In genomic region chr2:47769318-47769717, GRCh38 we compare ENCODE assay signal across 19 cellular contexts. TPM values are rescaled to one million over a fixed set of nuclear protein-coding genes. Genes with fewer than 3 reads are reported as not detected.
DNase-seq lines count a peak whose midpoint lies in the region; ATAC-seq and TF ChIP-seq lines count a peak whose summit lies in the region.
"Had no signal": no experiment of that assay in that cellular context is flagged by ENCODE, and none has a peak within 500 bp of the region (broad histone marks: within the 10 kb centered on the region; RNA-seq: fewer than 3 reads in every experiment).

No MANE protein-coding gene starts in this region.

- H3K27ac ChIP-seq in BLaER1: peak overlapping the region; percentile 19; the same call in 1 of the 2 replicates
- no peak overlapping the region for H3K27ac ChIP-seq in IMR-90 (ENCODE audit: insufficient read depth, low read length)
- H3K27ac ChIP-seq in mesenchymal stem cell (ENCODE audit: low read length, poor library complexity, severe bottlenecking): no peak overlapping the region
- H3K27ac ChIP-seq in spleen: no peak overlapping the region
- H3K27ac ChIP-seq: A549 had no signal

- no peak overlapping the region for H3K56ac ChIP-seq in IMR-90 (ENCODE audit: extremely low read depth, insufficient read depth, low read length)

- no peak overlapping the region for H2BK5ac ChIP-seq in IMR-90 (ENCODE audit: low read depth, low read length, poor library complexity, severe bottlenecking)
- H2BK5ac ChIP-seq in mesenchymal stem cell (ENCODE audit: low read depth, low read length, poor library complexity, severe bottlenecking): no peak overlapping the region

- H2AFZ ChIP-seq in IMR-90 (replicated peaks; ENCODE audit: low read length, poor library complexity) (no peak overlapping the region), mesenchymal stem cell (ENCODE audit: low read depth, low read length) (no peak overlapping the region)
- H2AFZ ChIP-seq: GM23338 had no signal

- H3K4me1 ChIP-seq in BLaER1 (peaks cover 82% of the 10 kb centered on the region), IMR-90 (ENCODE audit: control insufficient read depth, insufficient read depth, low read length) (peaks cover 2% of the 10 kb centered on the region; the same call in 1 of the 2 replicates), mesenchymal stem cell (ENCODE audit: control insufficient read depth, insufficient read depth, low read depth, low read length) (peaks cover 2% of the 10 kb centered on the region), spleen (peaks cover 0 to 9% (median 7%) of the 10 kb centered on the region in 6 donors)
- H3K4me1 ChIP-seq: A549, BE2C had no signal

- BruUV-seq in IMR-90 (replicated peaks; lab: Mats Ljungman, UMichigan): no TSS peak

- H4K5ac ChIP-seq in IMR-90 (ENCODE audit: low read depth, low read length): no peak overlapping the region

- H3K9ac ChIP-seq in BLaER1 (no peak overlapping the region), IMR-90 (ENCODE audit: low read depth, low read length) (no peak overlapping the region), mesenchymal stem cell (ENCODE audit: low read length) (no peak overlapping the region)

- CTCF ChIA-PET in IMR-90 (lab: Yijun Ruan, JAX): interaction anchor here (4.9 kb wide), 1 partner anchor 332 kb away, joined by 39 read pairs; no protein-coding TSS in a partner anchor

- H3K9me3 ChIP-seq in BLaER1: no peaks in the 10 kb centered on the region
- peaks cover 6% of the 10 kb centered on the region for H3K9me3 ChIP-seq in IMR-90 (ENCODE audit: control insufficient read depth, insufficient read depth, low read length)
- peaks cover 19% of the 10 kb centered on the region for H3K9me3 ChIP-seq in mesenchymal stem cell (ENCODE audit: control insufficient read depth, low read length)
- no peaks in the 10 kb centered on the region for H3K9me3 ChIP-seq in spleen
- H3K9me3 ChIP-seq: BE2C had no signal

- no peak overlapping the region for H2AK9ac ChIP-seq in IMR-90 (replicated peaks; ENCODE audit: low read depth, low read length, poor library complexity)

- H3K23ac ChIP-seq in IMR-90 (ENCODE audit: low read depth, low read length) (no peak overlapping the region), mesenchymal stem cell (ENCODE audit: low read length in 2 of 2) (no peak overlapping the region)

- H2BK20ac ChIP-seq in IMR-90 (ENCODE audit: low read depth, low read length): no peak overlapping the region

- H4K8ac ChIP-seq in IMR-90 (ENCODE audit: low read depth in 2 of 2, low read length in 2 of 2) (no peak overlapping the region), mesenchymal stem cell (ENCODE audit: low read length) (no peak overlapping the region)

- H3K14ac ChIP-seq in IMR-90 (replicated peaks; ENCODE audit: low read depth, low read length): no peak overlapping the region
- no peak overlapping the region for H3K14ac ChIP-seq in mesenchymal stem cell (ENCODE audit: low read length in 2 of 2)

- intact Hi-C loops in IMR-90 (cut with micrococcal nuclease) (loop anchor here (5.0 kb wide), 1 partner anchor 338 kb away; no protein-coding TSS in a partner anchor), spleen (cut with DNase I; ENCODE audit: low total_unique reads) (loop anchor here (5.0 kb wide), 2 partner anchors 332 to 432 kb away; no protein-coding TSS in a partner anchor)

- H2BK120ac ChIP-seq in IMR-90 (ENCODE audit: low read depth, low read length) (no peak overlapping the region), mesenchymal stem cell (ENCODE audit: low read depth, low read length) (no peak overlapping the region)

- H3K79me1 ChIP-seq in IMR-90 (ENCODE audit: low read depth in 1 of 2, low read length in 2 of 2) (no peaks in the 10 kb centered on the region), mesenchymal stem cell (replicated peaks; ENCODE audit: low read length, poor library complexity, severe bottlenecking) (no peaks in the 10 kb centered on the region)

- H2AK5ac ChIP-seq in IMR-90 (ENCODE audit: low read depth, low read length) (no peak overlapping the region), mesenchymal stem cell (ENCODE audit: low read length, severe bottlenecking) (no peak overlapping the region)

- in situ Hi-C loops in IMR-90 (cut with MboI; ENCODE audit: low sequenced_read_pairs): loop anchor here (5.0 kb wide), 2 partner anchors 332 to 432 kb away; no protein-coding TSS in a partner anchor

- H2BK12ac ChIP-seq in mesenchymal stem cell (ENCODE audit: low read length in 2 of 2): no peak overlapping the region

- H3K18ac ChIP-seq in IMR-90 (ENCODE audit: low read depth, low read length) (no peak overlapping the region), mesenchymal stem cell (ENCODE audit: low read depth in 1 of 2, low read length in 2 of 2) (no peak overlapping the region)

- H3K36me3 ChIP-seq in BLaER1 (peaks cover 87% of the 10 kb centered on the region), IMR-90 (ENCODE audit: control insufficient read depth, insufficient read depth, low read length) (no peaks in the 10 kb centered on the region), mesenchymal stem cell (ENCODE audit: control insufficient read depth in 1 of 2, insufficient read depth in 2 of 2, low read depth in 1 of 2, low read length in 2 of 2) (no peaks in the 10 kb centered on the region), spleen (no peaks in the 10 kb centered on the region)
- H3K36me3 ChIP-seq: BE2C had no signal

- no peak overlapping the region for H3K4me2 ChIP-seq in BLaER1
- H3K4me2 ChIP-seq in IMR-90 (ENCODE audit: low read depth, low read length): no peak overlapping the region
- H3K4me2 ChIP-seq in mesenchymal stem cell (ENCODE audit: low read length, poor library complexity, severe bottlenecking): no peak overlapping the region
- H3K4me2 ChIP-seq: A549, GM23338 had no signal

- H4K91ac ChIP-seq in IMR-90 (ENCODE audit: insufficient read depth, low read depth, low read length) (no peak overlapping the region), mesenchymal stem cell (ENCODE audit: low read length) (no peak overlapping the region)

- no peaks in the 10 kb centered on the region for H3K27me3 ChIP-seq in BLaER1
- 0 out of 2 replicates have a peak, but pooled peaks cover 2% of the 10 kb centered on the region for H3K27me3 ChIP-seq in IMR-90 (ENCODE audit: control insufficient read depth, insufficient read depth, low read length)
- H3K27me3 ChIP-seq in mesenchymal stem cell (ENCODE audit: control insufficient read depth in 1 of 2, insufficient read depth in 1 of 2, low read length in 2 of 2): peaks cover 0 to 4% of the 10 kb centered on the region in 2 experiments
- H3K27me3 ChIP-seq in spleen (replicated peaks in 1 of 7): peaks cover 0 to 2% (median 0%) of the 10 kb centered on the region in 7 donors
- H3K27me3 ChIP-seq: BE2C had no signal

- H3K4me3 ChIP-seq in BLaER1 (no peak overlapping the region), IMR-90 (ENCODE audit: insufficient read depth, low read depth, low read length) (no peak overlapping the region), mesenchymal stem cell (ENCODE audit: insufficient read depth in 1 of 2, low read depth in 1 of 2, low read length in 2 of 2) (no peak overlapping the region), spleen (no peak overlapping the region)
- H3K4me3 ChIP-seq: A549, GM23338 had no signal

- H4K20me1 ChIP-seq in BLaER1 (peaks cover 63% of the 10 kb centered on the region), IMR-90 (ENCODE audit: insufficient read depth, low read length) (no peaks in the 10 kb centered on the region)

- no peak for TF ChIP-seq POLR2A in IMR-90 (IDR thresholded peaks at IDR 0.05; ENCODE audit: low read depth, low read length)
- TF ChIP-seq POLR2A in spleen (IDR thresholded peaks at IDR 0.05): no peak

- TF ChIP-seq CTCF in IMR-90 (conservative IDR thresholded peaks at IDR 0.05; ENCODE audit: low read depth, low read length): no peak
- TF ChIP-seq CTCF in spleen (IDR thresholded peaks at IDR 0.05 in 8 of 11, conservative IDR thresholded peaks at IDR 0.05 in 3 of 11): no peak

- DNase-seq in IMR-90: no peak
- no peak for DNase-seq in mesenchymal stem cell
- no peak for DNase-seq in spleen
- DNase-seq: 8988T; ACHN; AML-193; BE2C; C1 segment of cervical spinal cord; Calu3; CD4-positive, alpha-beta memory T cell; COR-L47; DMS53; DND-41; HCEC 1CT had no signal

- ATAC-seq in IMR-90 (ENCODE audit: low read depth) (no peak), HG03520 (IDR thresholded peaks at IDR 0.05; ENCODE audit: unreplicated experiment) (no peak), GM19463 (IDR thresholded peaks at IDR 0.05; ENCODE audit: unreplicated experiment) (no peak)
- ATAC-seq: A549, GM23338 had no signal

- WGBS in IMR-90 (ENCODE audit: extremely low coverage in 2 of 2, insufficient read length in 1 of 2), 2 experiments: no CpG with 5 or more reads among the region's 9 CpGs
- 86% methylated on average over 9 of the region's 9 CpGs for WGBS in mesenchymal stem cell
- 94 to 98% (median 95%) methylated on average over 9 of the region's 9 CpGs for WGBS in spleen, 5 donors

- no peaks in the 10 kb centered on the region for H3K9me1 ChIP-seq in IMR-90 (ENCODE audit: insufficient read depth, low read length)

- H2BK15ac ChIP-seq in IMR-90 (ENCODE audit: low read depth, low read length) (no peak overlapping the region), mesenchymal stem cell (ENCODE audit: low read depth, poor library complexity, severe bottlenecking) (peak overlapping the region; percentile 49)

- dilution Hi-C loops in IMR-90 (cut with HindIII; ENCODE audit: low sequenced_read_pairs, unreplicated experiment): no loop called here

- H3K4ac ChIP-seq in IMR-90 (ENCODE audit: low read depth, low read length) (no peak overlapping the region), mesenchymal stem cell (ENCODE audit: low read depth in 1 of 2, low read length in 2 of 2) (no peak overlapping the region)

- no peak for TF ChIP-seq RAD21 in IMR-90 (IDR thresholded peaks at IDR 0.05; ENCODE audit: low read length)

- POLR2A ChIA-PET in IMR-90 (lab: Charles Lee; ENCODE audit: unreplicated experiment): no interaction called here

TF ChIP-seq in IMR-90, 13 proteins besides CTCF, POLR2A, EP300 and RAD21:
- TF ChIP-seq CHD1 (IDR thresholded peaks at IDR 0.05; ENCODE audit: low read depth, low read length) (no peak), CEBPB (IDR thresholded peaks at IDR 0.05; ENCODE audit: low read depth, low read length) (peak; percentile 16; the same call in 1 of the 2 replicates)

RNA-seq across cellular contexts. Expression of gene MSH6, which starts 13.6 kb away (rescaled TPM):
- total RNA-seq in IMR-90 (2012; rRNA removed) (48.9 and 72.5 TPM in 2 replicates), spleen (10 to 100 TPM; 25.6 to 33.1 (median 29.7) TPM)
- polyA plus RNA-seq in IMR-90 (2012; rRNA removed) (14.5 and 17.1 TPM in 2 replicates), spleen (10 to 100 TPM in 1 of 3 donors, 1 to 10 TPM in 2; 6.2 to 10.7 (median 9.2) TPM)
- 3.5 and 5.5 TPM in 2 replicates for polyA plus RNA-seq in IMR-90 (2012; cell fraction: cytosol; rRNA removed)
- 4.4 and 9.3 TPM in 2 replicates for polyA plus RNA-seq in IMR-90 (2012; cell fraction: nucleus; rRNA removed; ENCODE audit: low replicate concordance)
- 25.6 TPM for polyA plus RNA-seq in mesenchymal stem cell (2013, experiment 1 of 2)
- 26.1 TPM for polyA plus RNA-seq in mesenchymal stem cell (2013, experiment 2 of 2)
